In genomic region chr4:112515278-112516075, GRCh38 we compare ENCODE assay signal across 1 cellular context.
TF ChIP-seq lines count a peak whose summit lies in the region.

No MANE protein-coding gene starts in this region.

TF ChIP-seq in GM23338, 12 proteins besides CTCF, POLR2A, EP300 and RAD21 (continued from another document):
- TF ChIP-seq, protein P1, sequence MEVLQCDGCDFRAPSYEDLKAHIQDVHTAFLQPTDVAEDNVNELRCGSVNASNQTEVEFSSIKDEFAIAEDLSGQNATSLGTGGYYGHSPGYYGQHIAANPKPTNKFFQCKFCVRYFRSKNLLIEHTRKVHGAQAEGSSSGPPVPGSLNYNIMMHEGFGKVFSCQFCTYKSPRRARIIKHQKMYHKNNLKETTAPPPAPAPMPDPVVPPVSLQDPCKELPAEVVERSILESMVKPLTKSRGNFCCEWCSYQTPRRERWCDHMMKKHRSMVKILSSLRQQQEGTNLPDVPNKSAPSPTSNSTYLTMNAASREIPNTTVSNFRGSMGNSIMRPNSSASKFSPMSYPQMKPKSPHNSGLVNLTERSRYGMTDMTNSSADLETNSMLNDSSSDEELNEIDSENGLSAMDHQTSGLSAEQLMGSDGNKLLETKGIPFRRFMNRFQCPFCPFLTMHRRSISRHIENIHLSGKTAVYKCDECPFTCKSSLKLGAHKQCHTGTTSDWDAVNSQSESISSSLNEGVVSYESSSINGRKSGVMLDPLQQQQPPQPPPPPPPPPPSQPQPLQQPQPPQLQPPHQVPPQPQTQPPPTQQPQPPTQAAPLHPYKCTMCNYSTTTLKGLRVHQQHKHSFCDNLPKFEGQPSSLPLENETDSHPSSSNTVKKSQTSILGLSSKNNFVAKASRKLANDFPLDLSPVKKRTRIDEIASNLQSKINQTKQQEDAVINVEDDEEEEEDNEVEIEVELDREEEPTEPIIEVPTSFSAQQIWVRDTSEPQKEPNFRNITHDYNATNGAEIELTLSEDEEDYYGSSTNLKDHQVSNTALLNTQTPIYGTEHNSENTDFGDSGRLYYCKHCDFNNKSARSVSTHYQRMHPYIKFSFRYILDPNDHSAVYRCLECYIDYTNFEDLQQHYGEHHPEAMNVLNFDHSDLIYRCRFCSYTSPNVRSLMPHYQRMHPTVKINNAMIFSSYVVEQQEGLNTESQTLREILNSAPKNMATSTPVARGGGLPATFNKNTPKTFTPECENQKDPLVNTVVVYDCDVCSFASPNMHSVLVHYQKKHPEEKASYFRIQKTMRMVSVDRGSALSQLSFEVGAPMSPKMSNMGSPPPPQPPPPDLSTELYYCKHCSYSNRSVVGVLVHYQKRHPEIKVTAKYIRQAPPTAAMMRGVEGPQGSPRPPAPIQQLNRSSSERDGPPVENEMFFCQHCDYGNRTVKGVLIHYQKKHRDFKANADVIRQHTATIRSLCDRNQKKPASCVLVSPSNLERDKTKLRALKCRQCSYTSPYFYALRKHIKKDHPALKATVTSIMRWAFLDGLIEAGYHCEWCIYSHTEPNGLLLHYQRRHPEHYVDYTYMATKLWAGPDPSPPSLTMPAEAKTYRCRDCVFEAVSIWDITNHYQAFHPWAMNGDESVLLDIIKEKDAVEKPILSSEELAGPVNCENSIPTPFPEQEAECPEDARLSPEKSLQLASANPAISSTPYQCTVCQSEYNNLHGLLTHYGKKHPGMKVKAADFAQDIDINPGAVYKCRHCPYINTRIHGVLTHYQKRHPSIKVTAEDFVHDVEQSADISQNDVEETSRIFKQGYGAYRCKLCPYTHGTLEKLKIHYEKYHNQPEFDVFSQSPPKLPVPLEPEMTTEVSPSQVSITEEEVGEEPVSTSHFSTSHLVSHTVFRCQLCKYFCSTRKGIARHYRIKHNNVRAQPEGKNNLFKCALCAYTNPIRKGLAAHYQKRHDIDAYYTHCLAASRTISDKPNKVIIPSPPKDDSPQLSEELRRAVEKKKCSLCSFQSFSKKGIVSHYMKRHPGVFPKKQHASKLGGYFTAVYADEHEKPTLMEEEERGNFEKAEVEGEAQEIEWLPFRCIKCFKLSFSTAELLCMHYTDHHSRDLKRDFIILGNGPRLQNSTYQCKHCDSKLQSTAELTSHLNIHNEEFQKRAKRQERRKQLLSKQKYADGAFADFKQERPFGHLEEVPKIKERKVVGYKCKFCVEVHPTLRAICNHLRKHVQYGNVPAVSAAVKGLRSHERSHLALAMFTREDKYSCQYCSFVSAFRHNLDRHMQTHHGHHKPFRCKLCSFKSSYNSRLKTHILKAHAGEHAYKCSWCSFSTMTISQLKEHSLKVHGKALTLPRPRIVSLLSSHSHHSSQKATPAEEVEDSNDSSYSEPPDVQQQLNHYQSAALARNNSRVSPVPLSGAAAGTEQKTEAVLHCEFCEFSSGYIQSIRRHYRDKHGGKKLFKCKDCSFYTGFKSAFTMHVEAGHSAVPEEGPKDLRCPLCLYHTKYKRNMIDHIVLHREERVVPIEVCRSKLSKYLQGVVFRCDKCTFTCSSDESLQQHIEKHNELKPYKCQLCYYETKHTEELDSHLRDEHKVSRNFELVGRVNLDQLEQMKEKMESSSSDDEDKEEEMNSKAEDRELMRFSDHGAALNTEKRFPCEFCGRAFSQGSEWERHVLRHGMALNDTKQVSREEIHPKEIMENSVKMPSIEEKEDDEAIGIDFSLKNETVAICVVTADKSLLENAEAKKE (CRISPR knock-in tag; IDR thresholded peaks at IDR 0.05) = no peak
- TF ChIP-seq EZH2 (IDR thresholded peaks at IDR 0.05; ENCODE audit: low read depth, unreplicated experiment) (peak; percentile 95), ETS1 (IDR thresholded peaks at IDR 0.05) (no peak), EZH2phosphoT487 (IDR thresholded peaks at IDR 0.05; ENCODE audit: unreplicated experiment) (peak; percentile 87), CREB1 (CRISPR knock-in tag; IDR thresholded peaks at IDR 0.05; ENCODE audit: low read depth) (0 out of 2 replicates have a peak, but pooled peaks have one; percentile 35)
